Comparison of ENCODE assay signal across 24 cellular contexts in the genomic region with DNA sequence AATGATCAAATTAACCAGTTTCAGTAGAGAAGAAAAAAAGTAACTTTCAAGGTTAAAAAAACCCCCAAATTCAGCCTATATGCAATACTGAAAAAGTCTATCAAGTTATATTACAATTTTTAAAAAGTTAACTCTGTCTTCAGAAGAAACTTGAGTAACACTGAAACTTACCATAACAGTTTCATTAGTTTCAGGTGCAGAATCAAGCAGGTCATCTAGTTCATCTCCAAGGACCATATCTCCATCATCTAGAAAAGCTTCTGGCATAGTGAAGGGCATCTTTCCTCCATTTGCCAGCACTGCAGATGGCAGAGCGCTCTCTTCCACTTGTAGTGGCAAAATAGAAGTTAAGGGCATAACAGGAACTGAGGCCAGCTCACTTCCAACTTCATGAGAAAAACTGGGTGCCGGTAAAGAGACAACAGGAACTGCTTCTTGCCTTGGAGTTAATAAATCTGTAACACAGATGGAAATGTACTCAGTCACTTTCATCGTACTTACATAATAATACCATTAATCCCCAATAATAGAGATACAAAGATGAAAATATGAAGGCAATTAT. TPM values are rescaled to one million over a fixed set of nuclear protein-coding genes. Genes with fewer than 3 reads are reported as not detected.
A peak's percentile ranks its signal among the peaks of the same experiment; 100 is the strongest.
DNase-seq lines count a peak whose midpoint lies in the region; ATAC-seq and TF ChIP-seq lines count a peak whose summit lies in the region.
"Had no signal": no experiment of that assay in that cellular context is flagged by ENCODE, and none has a peak within 500 bp of the region (broad histone marks: within the 10 kb centered on the region; RNA-seq: fewer than 3 reads in every experiment).

No MANE protein-coding gene starts in this region.

- H3K9ac ChIP-seq in KMS-11, result no peak overlapping the region

- peaks cover 10% of the 10 kb centered on the region for H3K4me1 Mint-ChIP-seq in activated CD8-positive, alpha-beta memory T cell treated with anti-CD3 and anti-CD28 coated beads, Interleukin-2, amount 10 ng/mL, durations not matched to agents 7 days and 5 days
- H3K4me1 Mint-ChIP-seq in central memory CD8-positive, alpha-beta T cell, result no peaks in the 10 kb centered on the region

- no peak for TF ChIP-seq EP300 in stomach (IDR thresholded peaks at IDR 0.05)

- H3K4me3 Mint-ChIP-seq in activated CD8-positive, alpha-beta memory T cell treated with anti-CD3 and anti-CD28 coated beads, Interleukin-2, amount 10 ng/mL, durations not matched to agents 7 days and 5 days, result no peak overlapping the region
- H3K4me3 Mint-ChIP-seq in central memory CD8-positive, alpha-beta T cell, result no peak overlapping the region
- H3K4me3 Mint-ChIP-seq: HFFc6, type B pancreatic cell had no signal

- H3K27ac Mint-ChIP-seq in activated CD8-positive, alpha-beta memory T cell treated with anti-CD3 and anti-CD28 coated beads, Interleukin-2, amount 10 ng/mL, durations not matched to agents 7 days and 5 days, result peak overlapping the region; percentile 43
- peak overlapping the region; percentile 49 for H3K27ac Mint-ChIP-seq in central memory CD8-positive, alpha-beta T cell (ENCODE audit: low read depth)
- H3K27ac Mint-ChIP-seq: HFFc6, type B pancreatic cell had no signal

- CTCF ChIA-PET in activated CD8-positive, alpha-beta memory T cell treated with anti-CD3 and anti-CD28 coated beads, Interleukin-2, amount 10 ng/mL, durations not matched to agents 7 days and 5 days (lab: Charles Lee), result interaction anchor here (0.6 kb wide), 1 partner anchor 80 kb away, joined by 6 read pairs; no protein-coding TSS in a partner anchor

- H3K4me2 ChIP-seq in KMS-11, result peak overlapping the region; percentile 8; the same call in 1 of the 2 replicates
- H3K4me2 ChIP-seq: smooth muscle cell had no signal

- TF ChIP-seq POLR2A in stomach (IDR thresholded peaks at IDR 0.05), result no peak

- H4K20me1 ChIP-seq in KMS-11 (ENCODE audit: insufficient read depth), result no peaks in the 10 kb centered on the region

- no peak overlapping the region; the same call in 1 of the 2 replicates for H3K27ac ChIP-seq in KMS-11
- H3K27ac ChIP-seq in stomach, result no peak overlapping the region
- H3K27ac ChIP-seq: cardiac muscle cell had no signal

- H3K27me3 ChIP-seq in KMS-11 (ENCODE audit: insufficient read depth, low read depth) (no peaks in the 10 kb centered on the region), stomach (no peaks in the 10 kb centered on the region)
- H3K27me3 ChIP-seq: BE2C, cardiac muscle cell had no signal

- H3K4me1 ChIP-seq in KMS-11 (ENCODE audit: low read depth, poor library complexity, severe bottlenecking), result peaks cover 28% of the 10 kb centered on the region
- H3K4me1 ChIP-seq in stomach, result no peaks in the 10 kb centered on the region
- H3K4me1 ChIP-seq: BE2C had no signal

- no peak overlapping the region for H2AFZ ChIP-seq in KMS-11 (ENCODE audit: low read depth)

- intact Hi-C loops in stomach (cut with DNase I; ENCODE audit: low total_unique reads), result no loop called here

- H3K79me2 ChIP-seq in KMS-11 (ENCODE audit: insufficient read depth, low read depth), result peaks cover 10% of the 10 kb centered on the region; the same call in 1 of the 2 replicates

- TF ChIP-seq CTCF in GM12865 (IDR thresholded peaks at IDR 0.05; ENCODE audit: insufficient read depth, low read depth, low read length, missing control alignments) (no peak), KMS-11 (conservative IDR thresholded peaks at IDR 0.05; ENCODE audit: low read depth, low read length) (no peak), stomach (IDR thresholded peaks at IDR 0.05) (no peak)

- no peak for ATAC-seq in activated CD8-positive, alpha-beta memory T cell treated with anti-CD3 and anti-CD28 coated beads, Interleukin-2, amount 10 ng/mL, durations not matched to agents 7 days and 5 days
- ATAC-seq in central memory CD8-positive, alpha-beta T cell (replicated peaks; ENCODE audit: extremely low read depth, poor library complexity, severe bottlenecking), result no peak
- ATAC-seq: Right ventricle myocardium inferior had no signal

- H3K4me3 ChIP-seq in GM12865 (ENCODE audit: low read depth, low read length) (peak overlapping the region; percentile 1; the same call in 1 of the 2 replicates), KMS-11 (IDR thresholded peaks at IDR 0.05; ENCODE audit: insufficient read depth, low read depth, low read length) (no peak overlapping the region), stomach (no peak overlapping the region)
- H3K4me3 ChIP-seq: cardiac muscle cell, smooth muscle cell had no signal

- no peaks in the 10 kb centered on the region for H3K27me3 Mint-ChIP-seq in activated CD8-positive, alpha-beta memory T cell treated with anti-CD3 and anti-CD28 coated beads, Interleukin-2, amount 10 ng/mL, durations not matched to agents 7 days and 5 days
- no peaks in the 10 kb centered on the region for H3K27me3 Mint-ChIP-seq in central memory CD8-positive, alpha-beta T cell
- H3K27me3 Mint-ChIP-seq: type B pancreatic cell had no signal

- H3K9me3 ChIP-seq in stomach, result no peaks in the 10 kb centered on the region
- H3K9me3 ChIP-seq: BE2C had no signal

- H3K36me3 Mint-ChIP-seq in activated CD8-positive, alpha-beta memory T cell treated with anti-CD3 and anti-CD28 coated beads, Interleukin-2, amount 10 ng/mL, durations not matched to agents 7 days and 5 days, result peaks cover 37% of the 10 kb centered on the region
- peaks cover 65% of the 10 kb centered on the region for H3K36me3 Mint-ChIP-seq in central memory CD8-positive, alpha-beta T cell (ENCODE audit: insufficient read depth)

- DNase-seq in activated CD8-positive, alpha-beta memory T cell treated with anti-CD3 and anti-CD28 coated beads, Interleukin-2, amount 10 ng/mL, durations not matched to agents 7 days and 5 days, result no peak
- no peak for DNase-seq in activated CD8-positive, alpha-beta memory T cell treated with anti-CD3 and anti-CD28 coated beads, Interleukin-2, amount 50 U/mL, for 48 hours
- DNase-seq in GM12865 (ENCODE audit: low read depth) (peak; percentile 51), KG1 (lab: John Stamatoyannopoulos, UW) (no peak), medulla oblongata (ENCODE audit: extremely low spot score) (no peak), stomach (no peak)
- no peak for DNase-seq in central memory CD8-positive, alpha-beta T cell (ENCODE audit: low spot score in 2 of 2)
- DNase-seq: activated CD4-positive, alpha-beta T cell treated with anti-CD3 and anti-CD28 coated beads for 48 hours; activated naive CD4-positive, alpha-beta T cell treated with Interleukin-2 at 50 U/mL for 16 hours; BE2C; Calu3; glutamatergic neuron; HFFc6; Kasumi-1; NCI-H187; NCI-H69; occipital lobe; OCI-M1; SW 1271 had no signal

- H3K36me3 ChIP-seq in KMS-11 (ENCODE audit: insufficient read depth) (peaks cover 38% of the 10 kb centered on the region; the same call in 1 of the 2 replicates), stomach (peaks cover 73 to 98% (median 97%) of the 10 kb centered on the region in 4 donors)

- no peaks in the 10 kb centered on the region for H3K9me3 Mint-ChIP-seq in activated CD8-positive, alpha-beta memory T cell treated with anti-CD3 and anti-CD28 coated beads, Interleukin-2, amount 10 ng/mL, durations not matched to agents 7 days and 5 days (ENCODE audit: low read depth)
- H3K9me3 Mint-ChIP-seq in central memory CD8-positive, alpha-beta T cell, result no peaks in the 10 kb centered on the region
- H3K9me3 Mint-ChIP-seq: HFFc6, type B pancreatic cell had no signal

- 82 to 94% (median 87%) methylated on average over 3 of the region's 3 CpGs for WGBS in stomach, 5 donors

RNA-seq across cellular contexts. Expression of a gene that starts 22.9 kb away (rescaled TPM):
- 10 to 100 TPM; 70.7 to 85.9 TPM for total RNA-seq in activated CD8-positive, alpha-beta memory T cell treated with anti-CD3 and anti-CD28 coated beads, Interleukin-2, amount 10 ng/mL, durations not matched to agents 7 days and 5 days
- 100 to 1,000 TPM in 1 of 5 donors, 10 to 100 TPM in 4; 49.1 to 110 (median 92.1) TPM for total RNA-seq in stomach
- 10 to 100 TPM; 16.1 to 23.3 (median 20.0) TPM for polyA plus RNA-seq in stomach

RNA-seq across cellular contexts. Expression of a gene that starts 31.5 kb away (rescaled TPM):
- 10 to 100 TPM; 41.3 to 47.2 TPM for total RNA-seq in activated CD8-positive, alpha-beta memory T cell treated with anti-CD3 and anti-CD28 coated beads, Interleukin-2, amount 10 ng/mL, durations not matched to agents 7 days and 5 days
- total RNA-seq in stomach, result 10 to 100 TPM; 24.1 to 72.9 (median 51.1) TPM
- 10 to 100 TPM; 27.0 to 42.9 (median 41.3) TPM for polyA plus RNA-seq in stomach
